ENCODE assay signal across 18 cellular contexts in the genomic region with DNA sequence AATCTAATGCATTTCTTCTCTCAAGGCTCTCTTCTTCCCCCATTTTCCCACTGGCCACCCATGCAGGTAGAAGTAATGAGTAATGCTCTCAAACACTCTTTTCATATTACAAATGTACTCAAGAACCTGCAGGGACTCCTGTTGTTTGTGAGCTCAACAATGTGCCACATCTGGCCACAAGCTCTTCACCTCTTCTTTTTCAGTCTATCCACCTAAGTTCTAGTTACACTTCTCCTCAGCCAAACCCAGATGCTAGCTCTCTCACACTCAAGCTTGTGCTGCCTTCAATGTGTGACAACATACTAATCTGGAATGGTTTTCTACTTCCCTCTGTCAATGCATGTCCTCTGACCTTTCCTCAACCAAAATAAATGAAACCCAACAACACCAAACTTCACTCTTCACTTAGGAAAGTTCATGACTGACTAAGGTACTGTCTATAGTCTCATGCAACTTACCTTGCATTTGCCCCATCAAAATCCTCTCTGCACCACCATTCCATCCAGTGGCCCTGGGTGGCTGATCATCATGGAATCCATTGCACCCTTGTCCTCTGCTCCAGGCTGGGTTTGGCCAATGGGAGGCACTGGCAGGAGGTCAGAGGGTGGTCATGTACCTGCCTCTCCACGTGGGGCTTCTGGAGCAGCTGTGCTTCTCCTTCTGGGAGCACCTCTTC. TPM values are rescaled to one million over a fixed set of nuclear protein-coding genes. Genes with fewer than 3 reads are reported as not detected.
A peak's percentile ranks its signal among the peaks of the same experiment; 100 is the strongest.
DNase-seq lines count a peak whose midpoint lies in the region; FAIRE-seq and TF ChIP-seq lines count a peak whose summit lies in the region.
"Had no signal": no experiment of that assay in that cellular context is flagged by ENCODE, and none has a peak within 500 bp of the region (broad histone marks: within the 10 kb centered on the region; RNA-seq: fewer than 3 reads in every experiment).

No MANE protein-coding gene starts in this region.

- no peak overlapping the region for H4K91ac ChIP-seq in H1 (replicated peaks; ENCODE audit: insufficient read length, low read length)

- H3K56ac ChIP-seq in H1 (replicated peaks; ENCODE audit: insufficient read length, low read depth, low read length): no peak overlapping the region

- no peaks in the 10 kb centered on the region for H4K20me1 ChIP-seq in PC-9 (ENCODE audit: insufficient read depth)
- no peaks in the 10 kb centered on the region for H4K20me1 ChIP-seq in H1 (replicated peaks in 1 of 2; ENCODE audit: control insufficient read depth in 1 of 2, insufficient read depth in 2 of 2, low read length in 2 of 2)

- no peaks in the 10 kb centered on the region for H3K4me1 ChIP-seq in A673 (ENCODE audit: insufficient read depth, low read length, poor library complexity, severe bottlenecking)
- no peaks in the 10 kb centered on the region for H3K4me1 ChIP-seq in PC-9 (replicated peaks; ENCODE audit: insufficient read depth)
- H3K4me1 ChIP-seq in H1 (replicated peaks in 1 of 4; ENCODE audit: control insufficient read depth in 3 of 4, insufficient read depth in 4 of 4, low read length in 3 of 4): no peaks in the 10 kb centered on the region

- no peak overlapping the region for H3K23ac ChIP-seq in H1 (ENCODE audit: insufficient read length)

- H2BK20ac ChIP-seq in H1 (ENCODE audit: low read length): no peak overlapping the region

- no peak overlapping the region for H2BK5ac ChIP-seq in H1 (ENCODE audit: low read depth, low read length)

- 75% methylated on average over 1 of the region's 1 CpG; no CpG with 5 or more reads in 1 of the 2 experiments for WGBS in H1 (ENCODE audit: extremely low coverage in 1 of 2, insufficient coverage in 1 of 2, insufficient read length in 1 of 2, insufficient replicate concordance in 2 of 2, low coverage in 1 of 2, low lambda C conversion rate in 2 of 2, missing lambda C conversion rate in 1 of 2), 2 experiments

- no peak overlapping the region for H2BK12ac ChIP-seq in H1 (ENCODE audit: low read depth, low read length)

- H3F3A ChIP-seq in PC-9 (ENCODE audit: insufficient read depth, low read depth): peaks cover 4% of the 10 kb centered on the region; the same call in 1 of the 2 replicates

- CTCF ChIA-PET in A673 (lab: Charles Lee) (no interaction called here), PC-9 (lab: Charles Lee) (no interaction called here), H1 (lab: Charles Lee; ENCODE audit: partially characterized antibody) (interaction anchor here (0.6 to 1.9 kb wide), 6 partner anchors 9 to 330 kb away, joined by 3 to 4 read pairs (median 4); no protein-coding TSS in a partner anchor)

- no peak overlapping the region for H2BK120ac ChIP-seq in H1 (replicated peaks; ENCODE audit: low read depth, low read length)

- H3K79me2 ChIP-seq in PC-9 (ENCODE audit: low read depth) (no peaks in the 10 kb centered on the region), H1 (ENCODE audit: control insufficient read depth in 1 of 2, insufficient read depth in 2 of 2, low read length in 2 of 2) (no peaks in the 10 kb centered on the region)

- H3K18ac ChIP-seq in H1 (ENCODE audit: extremely low read depth, low read length): no peak overlapping the region

- no peak overlapping the region for H3K9ac ChIP-seq in H1 (replicated peaks in 1 of 4; ENCODE audit: extremely low read depth in 1 of 4, low read depth in 3 of 4, low read length in 3 of 4)

- H3K79me1 ChIP-seq in H1 (ENCODE audit: low read depth, low read length): no peaks in the 10 kb centered on the region

- POLR2A ChIA-PET in A673 (lab: Charles Lee; ENCODE audit: low non-redundant PET) (no interaction called here), PC-9 (lab: Charles Lee; ENCODE audit: unreplicated experiment) (interaction anchor here (0.6 kb wide), 1 partner anchor 148 kb away, joined by 3 read pairs; no protein-coding TSS in a partner anchor), H1 (lab: Charles Lee; ENCODE audit: partially characterized antibody) (interaction anchor here (0.9 kb wide), 1 partner anchor 14 kb away, joined by 3 read pairs; no protein-coding TSS in a partner anchor)

- H3K9me3 ChIP-seq in A673 (ENCODE audit: low read depth, low read length, poor library complexity, severe bottlenecking) (no peaks in the 10 kb centered on the region), PC-9 (ENCODE audit: insufficient read depth, low read depth) (0 out of 2 replicates have a peak, but pooled peaks cover 6% of the 10 kb centered on the region), H1 (ENCODE audit: insufficient read depth in 2 of 2, low read depth in 1 of 2, low read length in 1 of 2) (no peaks in the 10 kb centered on the region)

- H3K36me3 ChIP-seq in A673 (ENCODE audit: insufficient read depth, low read length, poor library complexity, severe bottlenecking): no peaks in the 10 kb centered on the region
- H3K36me3 ChIP-seq in PC-9 (ENCODE audit: low read depth): no peaks in the 10 kb centered on the region
- no peaks in the 10 kb centered on the region for H3K36me3 ChIP-seq in H1 (ENCODE audit: control insufficient read depth in 2 of 4, insufficient read depth in 4 of 4, low read length in 3 of 4)

- no peak overlapping the region for H3K27ac ChIP-seq in A673 (ENCODE audit: low read depth, low read length, poor library complexity, severe bottlenecking)
- no peak overlapping the region for H3K27ac ChIP-seq in PC-9
- no peak overlapping the region for H3K27ac ChIP-seq in H1 (ENCODE audit: low read depth, low read length)

- no peak overlapping the region for H2AK5ac ChIP-seq in H1 (ENCODE audit: low read depth, low read length)

- no peak for TF ChIP-seq RAD21 in H1 (IDR thresholded peaks at IDR 0.05 in 1 of 2, conservative IDR thresholded peaks at IDR 0.05 in 1 of 2; ENCODE audit: low read depth in 2 of 2, low read length in 2 of 2)

- no peak for TF ChIP-seq POLR2A in H1 (IDR thresholded peaks at IDR 0.05; ENCODE audit: control extremely low read depth in 1 of 2, low read depth in 2 of 2, low read length in 2 of 2)

- no peak for TF ChIP-seq EP300 in H1 (IDR thresholded peaks at IDR 0.05; ENCODE audit: borderline replicate concordance in 1 of 2, low read depth in 2 of 2, low read length in 2 of 2)

- no peak overlapping the region for H3K14ac ChIP-seq in H1 (ENCODE audit: insufficient read length)

- H3K23me2 ChIP-seq in H1 (ENCODE audit: low read depth, low read length): no peaks in the 10 kb centered on the region; the same call in 1 of the 2 replicates

- no peak overlapping the region for H3K4me2 ChIP-seq in PC-9
- H3K4me2 ChIP-seq in H1 (ENCODE audit: insufficient read depth in 1 of 2, low read depth in 2 of 2, low read length in 2 of 2): no peak overlapping the region

- H4K8ac ChIP-seq in H1 (ENCODE audit: extremely low read depth, insufficient read depth, low read length): no peak overlapping the region

- peak overlapping the region; percentile 46; the same call in 1 of the 2 replicates for H2AFZ ChIP-seq in PC-9
- H2AFZ ChIP-seq in H1 (ENCODE audit: low read length): no peak overlapping the region

- H3K9me2 ChIP-seq in PC-9 (ENCODE audit: insufficient read depth): 0 out of 2 replicates have a peak, but pooled peaks cover 3% of the 10 kb centered on the region

- H3K27me3 ChIP-seq in A673 (replicated peaks; ENCODE audit: insufficient read depth, low read depth, low read length, poor library complexity): peaks cover 10% of the 10 kb centered on the region
- no peaks in the 10 kb centered on the region for H3K27me3 ChIP-seq in PC-9 (ENCODE audit: insufficient read depth, low read depth)
- H3K27me3 ChIP-seq in H1 (replicated peaks in 1 of 4; ENCODE audit: control insufficient read depth in 3 of 4, extremely low read depth in 1 of 4, insufficient read depth in 3 of 4, low read length in 3 of 4): no peaks in the 10 kb centered on the region

- FAIRE-seq in H1 (lab: Jason Lieb, UNC): peak; percentile 24
- FAIRE-seq: GM12878, GM19239 had no signal

- DNase-seq in NCI-H82 (lab: John Stamatoyannopoulos, UW) (peak; percentile 21), NCI-H82 treated with DMSO at 0.1 percent for 48 hours (lab: John Stamatoyannopoulos, UW; ENCODE audit: unreplicated experiment) (no peak), A673 (ENCODE audit: low spot score) (peak; percentile 7), PC-9 (no peak), H1 (ENCODE audit: low read depth in 1 of 2, low spot score in 2 of 2) (no peak), NOMO-1 treated with dmso at 0.1 percent for 144 hours (lab: John Stamatoyannopoulos, UW; ENCODE audit: unreplicated experiment) (no peak), H4 (ENCODE audit: low spot score) (no peak), activated gamma-delta T cell (lab: John Stamatoyannopoulos, UW) (no peak)
- DNase-seq: AML-193, Calu3, Kasumi-1, NCI-H146, NCI-H2081 treated with DMSO at 0.1 percent for 48 hours, RPMI8226 had no signal

- H3K4me3 ChIP-seq in A673 (ENCODE audit: low read depth, low read length, poor library complexity, severe bottlenecking) (no peak overlapping the region), PC-9 (no peak overlapping the region), H1 (ENCODE audit: extremely low read depth in 1 of 4, insufficient read depth in 2 of 4, low read depth in 3 of 4, low read length in 4 of 4) (no peak overlapping the region)
- H3K4me3 ChIP-seq: GM12878 had no signal

- no peak overlapping the region for H3K4ac ChIP-seq in H1 (replicated peaks; ENCODE audit: insufficient read length, low read depth, low read length)

- TF ChIP-seq CTCF in A673 (conservative IDR thresholded peaks at IDR 0.05; ENCODE audit: low read depth, low read length) (no peak), PC-9 (conservative IDR thresholded peaks at IDR 0.05) (no peak), H1 (IDR thresholded peaks at IDR 0.05; ENCODE audit: control extremely low read depth in 1 of 3, insufficient read depth in 1 of 3, low read depth in 1 of 3, low read length in 3 of 3) (no peak)

- H4K5ac ChIP-seq in H1 (ENCODE audit: insufficient read length, low read depth, low read length): no peak overlapping the region

- no peak overlapping the region for H2BK15ac ChIP-seq in H1 (ENCODE audit: low read length)

- no TSS peak for BruUV-seq in A673 (replicated peaks; lab: Mats Ljungman, UMichigan)
- no TSS peak for BruUV-seq in PC-9 (replicated peaks; lab: Mats Ljungman, UMichigan)

- intact Hi-C loops in A673 (cut with micrococcal nuclease; ENCODE audit: unreplicated experiment) (loop anchor here (10.0 kb wide), 1 partner anchor 325 kb away; no protein-coding TSS in a partner anchor), PC-9 (cut with micrococcal nuclease; ENCODE audit: unreplicated experiment) (no loop called here)

RNA-seq across cellular contexts. Expression of a gene that starts 5.3 kb away (rescaled TPM):
- total RNA-seq in A673 (2021) (not detected in 2 replicates), PC-9 (2021) (1.9 and 3.4 TPM in 2 replicates)
- total RNA-seq in H1 (2021; fragmentation: NEBNext Ultra II Directional; extraction: Animal tissue kit (Norgen Biotek cat#: 25700)): 0.54 TPM in 1 of 2 replicates, not detected in the other
- polyA plus RNA-seq in H1 (2011; rRNA removed): not detected in 2 replicates
- polyA plus RNA-seq in H1 (2011; cell fraction: cytosol; rRNA removed): 0.03 TPM
- polyA plus RNA-seq in H1 (2011; cell fraction: nucleus; rRNA removed): not detected
- 0.09 TPM in 1 of 4 replicates, not detected in the others for polyA plus RNA-seq in H1 (2012, experiment 1 of 2)
- polyA plus RNA-seq in H1 (2012, experiment 2 of 2): not detected
- polyA plus RNA-seq in H1 (2013, experiment 1 of 2): 0.12 TPM
- 0.20 TPM for polyA plus RNA-seq in H1 (2013, experiment 2 of 2)
- polyA minus RNA-seq in H1 (2011; rRNA and poly(A)+ RNA removed): not detected in 2 replicates
- not detected for polyA minus RNA-seq in H1 (2011; cell fraction: cytosol; rRNA and poly(A)+ RNA removed)
- 2.4 TPM for polyA minus RNA-seq in H1 (2011; cell fraction: nucleus; rRNA and poly(A)+ RNA removed)
- total RNA-seq in H4 (2014; rRNA removed; shearing (Covaris generic)): 2.0 and 2.8 TPM in 2 replicates
- total RNA-seq: G401, OCI-LY7 had no signal

RNA-seq across cellular contexts. Expression of a gene that starts 38.9 kb away (rescaled TPM):
- total RNA-seq in A673 (2021) (not detected in 2 replicates), PC-9 (2021) (0.55 and 1.7 TPM in 2 replicates)
- not detected in 2 replicates for total RNA-seq in H1 (2021; fragmentation: NEBNext Ultra II Directional; extraction: Animal tissue kit (Norgen Biotek cat#: 25700))
- polyA plus RNA-seq in H1 (2011; rRNA removed): not detected in 2 replicates
- not detected for polyA plus RNA-seq in H1 (2011; cell fraction: cytosol; rRNA removed)
- polyA plus RNA-seq in H1 (2011; cell fraction: nucleus; rRNA removed): not detected
- polyA plus RNA-seq in H1 (2012, experiment 1 of 2): not detected in 4 replicates
- polyA plus RNA-seq in H1 (2012, experiment 2 of 2): not detected
- not detected for polyA plus RNA-seq in H1 (2013, experiment 1 of 2)
- not detected for polyA plus RNA-seq in H1 (2013, experiment 2 of 2)
- not detected in 2 replicates for polyA minus RNA-seq in H1 (2011; rRNA and poly(A)+ RNA removed)
- polyA minus RNA-seq in H1 (2011; cell fraction: cytosol; rRNA and poly(A)+ RNA removed): not detected
- not detected for polyA minus RNA-seq in H1 (2011; cell fraction: nucleus; rRNA and poly(A)+ RNA removed)
- not detected in 2 replicates for total RNA-seq in H4 (2014; rRNA removed; shearing (Covaris generic))
- total RNA-seq: Calu3, G401, OCI-LY7 had no signal

Comparison
In these comparisons a context has a peak if more than half of its experiments do, and no peak if none do; other contexts are left out.
1. DNase-seq: peak in NCI-H82 (single experiment) and A673 (single experiment); none in NCI-H82 treated with DMSO at 0.1 percent for 48 hours (single experiment), PC-9 (0 of 2), H1 (0 of 2), NOMO-1 treated with dmso at 0.1 percent for 144 hours (single experiment), H4 (single experiment) and activated gamma-delta T cell (single experiment).